In genomic region chr19:4472174-4472974, GRCh38 we compare ENCODE assay signal across 8 cellular contexts. TPM values are rescaled to one million over a fixed set of nuclear protein-coding genes. Genes with fewer than 3 reads are reported as not detected.
DNase-seq lines count a peak whose midpoint lies in the region; ATAC-seq and TF ChIP-seq lines count a peak whose summit lies in the region.

TSS of gene HDGFL2 (plus strand) at chr19:4472297. CDS start at chr19:4472351, 54 bp downstream.

- DNase-seq in MG63 (no peak), lung (ENCODE audit: low spot score) (no peak), transverse colon (no peak), NCI-H128 (lab: John Stamatoyannopoulos, UW; ENCODE audit: unreplicated experiment) (no peak), NCI-H774 (lab: John Stamatoyannopoulos, UW) (no peak)
- no peak for DNase-seq in central memory CD8-positive, alpha-beta T cell (ENCODE audit: low spot score in 2 of 2)

- H3K36me3 Mint-ChIP-seq in central memory CD8-positive, alpha-beta T cell (ENCODE audit: insufficient read depth) = peaks cover 3% of the 10 kb centered on the region

- no peaks in the 10 kb centered on the region for H3K27me3 ChIP-seq in MG63
- H3K27me3 ChIP-seq in lung (ENCODE audit: control insufficient read depth, insufficient read depth) = no peaks in the 10 kb centered on the region
- H3K27me3 ChIP-seq in transverse colon = no peaks in the 10 kb centered on the region

- H3K27ac Mint-ChIP-seq in central memory CD8-positive, alpha-beta T cell (ENCODE audit: low read depth) = peak within 1 kb of the TSS; percentile 77

- H3K27me3 Mint-ChIP-seq in central memory CD8-positive, alpha-beta T cell = no peaks in the 10 kb centered on the region

- no peak for ATAC-seq in central memory CD8-positive, alpha-beta T cell (replicated peaks; ENCODE audit: extremely low read depth, poor library complexity, severe bottlenecking)
- ATAC-seq in lung (ENCODE audit: insufficient read depth, low FRiP score) (no peak), GM21360 (IDR thresholded peaks at IDR 0.05; ENCODE audit: unreplicated experiment) (no peak)

- H3K4me1 Mint-ChIP-seq in central memory CD8-positive, alpha-beta T cell = peaks cover 24% of the 10 kb centered on the region

- no peak within 1 kb of the TSS for H3K4me3 Mint-ChIP-seq in central memory CD8-positive, alpha-beta T cell

- H3K4me1 ChIP-seq in lung (ENCODE audit: control insufficient read depth in 2 of 2, insufficient read depth in 2 of 2, low read length in 2 of 2) (peaks cover 0 to 17% of the 10 kb centered on the region in 2 donors), transverse colon (peaks cover 7 to 33% (median 22%) of the 10 kb centered on the region in 4 donors)

- TF ChIP-seq EP300 in transverse colon (IDR thresholded peaks at IDR 0.05; ENCODE audit: low read depth) = no peak

- in situ Hi-C loops in transverse colon (cut with MboI; ENCODE audit: low pct_ligation_motif_present in 1 of 4, low pct_unique_long_range_greater_than_20kb in 1 of 4, low sequenced_read_pairs in 3 of 4) = no loop called here

- H3K36me3 ChIP-seq in MG63 (no peaks in the 10 kb centered on the region), lung (ENCODE audit: control insufficient read depth in 2 of 2, insufficient read depth in 2 of 2, low read length in 2 of 2) (peaks cover 0 to 10% of the 10 kb centered on the region in 2 donors), transverse colon (peaks cover 0 to 3% (median 0%) of the 10 kb centered on the region in 4 donors)

- TF ChIP-seq POLR2A in GM18526 (IDR thresholded peaks at IDR 0.05; ENCODE audit: extremely low read depth, insufficient read length) (peak; percentile 29), transverse colon (IDR thresholded peaks at IDR 0.05) (no peak)

- no peaks in the 10 kb centered on the region for H3K9me3 ChIP-seq in MG63
- H3K9me3 ChIP-seq in lung (ENCODE audit: control insufficient read depth in 2 of 2, insufficient read depth in 1 of 2, low read length in 1 of 2) = no peaks in the 10 kb centered on the region
- no peaks in the 10 kb centered on the region for H3K9me3 ChIP-seq in transverse colon

- H3K9me3 Mint-ChIP-seq in central memory CD8-positive, alpha-beta T cell = no peaks in the 10 kb centered on the region

- 1% methylated on average over 45 to 71 of the region's 71 CpGs for WGBS in lung, 2 donors
- WGBS in transverse colon (ENCODE audit: low coverage in 1 of 2), 2 donors = 0% methylated on average over 33 of the region's 71 CpGs; no CpG with 5 or more reads in 1 of the 2 donors

- TF ChIP-seq CTCF in lung (IDR thresholded peaks at IDR 0.05; ENCODE audit: control extremely low read depth, extremely low read depth) (no peak), transverse colon (IDR thresholded peaks at IDR 0.05) (no peak)

- peak within 1 kb of the TSS; percentile 74 to 91 for H3K27ac ChIP-seq in lung (ENCODE audit: low read depth in 1 of 2, low read length in 1 of 2)
- peak within 1 kb of the TSS; percentile 93 to 96 (median 94) for H3K27ac ChIP-seq in transverse colon

- intact Hi-C loops in transverse colon (cut with DNase I; ENCODE audit: low total_unique reads) = no loop called here

- H3K4me3 ChIP-seq in MG63 (peak within 1 kb of the TSS; percentile 62), lung (peak within 1 kb of the TSS; percentile 84), transverse colon (peak within 1 kb of the TSS; percentile 93 to 99 (median 97))

RNA-seq across cellular contexts. Expression of gene HDGFL2, which starts in this region (rescaled TPM):
- total RNA-seq in MG63 (2014; rRNA removed; shearing (Covaris generic); ENCODE audit: low replicate concordance) = 19.5 and 29.8 TPM in 2 replicates
- total RNA-seq in lung (10 to 100 TPM; 36.5 to 36.9 TPM), transverse colon (10 to 100 TPM; 30.0 to 98.4 (median 38.9) TPM)
- 10 to 100 TPM; 40.6 to 47.0 TPM for polyA plus RNA-seq in lung
